8 cellular contexts compared by ENCODE assay signal in genomic region chr17:51652529-51652928, GRCh38.
"Had no signal": no experiment of that assay in that cellular context is flagged by ENCODE, and none has a peak within 500 bp of the region (broad histone marks: within the 10 kb centered on the region; RNA-seq: fewer than 3 reads in every experiment).

No MANE protein-coding gene starts in this region.

- H3K4me3 ChIP-seq: GM23338 had no signal

- H3K27ac ChIP-seq: HL-60 had no signal

- H3K4me3 Mint-ChIP-seq: GM23338, H9, HFFc6 had no signal

- FAIRE-seq: H1, H54 had no signal

- H3K4me2 ChIP-seq: GM23338 had no signal

- H3K27ac Mint-ChIP-seq: GM23338, H9, HFFc6, IgD-negative memory B cell had no signal

- H2AFZ ChIP-seq: GM23338 had no signal

- H3K36me3 Mint-ChIP-seq: IgD-negative memory B cell had no signal

- DNase-seq: H9, HCEC 1CT, HFFc6 had no signal

- H3K4me1 Mint-ChIP-seq: IgD-negative memory B cell had no signal

- ATAC-seq: GM23338 had no signal

- H3K9me3 Mint-ChIP-seq: GM23338, H9 had no signal
